28 cellular contexts compared by ENCODE assay signal in the genomic region with DNA sequence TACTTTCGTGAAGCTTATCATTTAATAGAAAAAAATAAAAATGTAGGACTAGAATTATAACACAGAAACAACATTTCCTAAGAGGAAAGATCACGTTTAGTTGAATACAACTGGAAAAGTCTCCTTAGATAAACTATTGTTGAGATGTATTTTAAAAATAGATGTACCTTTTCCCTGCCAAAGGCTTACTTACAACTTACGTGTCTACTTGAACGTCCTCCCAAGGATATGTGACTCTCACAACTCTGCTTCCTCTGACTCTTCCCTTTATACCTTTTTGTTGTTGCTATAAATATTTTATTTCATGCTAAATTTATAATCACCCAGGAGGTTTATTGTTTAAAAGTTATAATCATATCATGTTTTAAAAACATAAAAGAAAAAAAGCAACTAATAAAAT.
"Had no signal": no experiment of that assay in that cellular context is flagged by ENCODE, and none has a peak within 500 bp of the region (broad histone marks: within the 10 kb centered on the region; RNA-seq: fewer than 3 reads in every experiment).

No MANE protein-coding gene starts in this region.

- H3K9me3 ChIP-seq: colonic mucosa, esophagus muscularis mucosa, esophagus squamous epithelium, gastrocnemius medialis, gastroesophageal sphincter, heart left ventricle, heart right ventricle had no signal

- DNase-seq: colonic mucosa; cortex of kidney; dermis blood vessel endothelial cell; dorsolateral prefrontal cortex; effector CD4-positive, alpha-beta T cell; effector CD8-positive, alpha-beta T cell; effector memory CD4-positive, alpha-beta T cell; effector memory CD8-positive, alpha-beta T cell; endodermal cell; erythroblast; esophagus squamous epithelium; foreskin fibroblast; foreskin keratinocyte; foreskin melanocyte; gastrocnemius medialis; glutamatergic neuron; head of caudate nucleus; heart left ventricle; heart right ventricle had no signal

- H3K36me3 ChIP-seq: colonic mucosa, esophagus muscularis mucosa, esophagus squamous epithelium, gastrocnemius medialis, gastroesophageal sphincter, heart left ventricle, heart right ventricle had no signal

- H3K4me3 ChIP-seq: colonic mucosa, coronary artery, dorsolateral prefrontal cortex, esophagus muscularis mucosa, esophagus squamous epithelium, gastrocnemius medialis, gastroesophageal sphincter, heart left ventricle, heart right ventricle, hepatocyte had no signal

- ATAC-seq: effector memory CD8-positive, alpha-beta T cell; esophagus mucosa; foreskin keratinocyte; gastrocnemius medialis; gastroesophageal sphincter; heart left ventricle; heart right ventricle had no signal

- H3K27me3 ChIP-seq: colonic mucosa, dorsolateral prefrontal cortex, esophagus muscularis mucosa, esophagus squamous epithelium, foreskin keratinocyte, gastrocnemius medialis, gastroesophageal sphincter, heart left ventricle, heart right ventricle, hepatocyte had no signal

- H3K79me2 ChIP-seq: hepatocyte had no signal

- H2AFZ ChIP-seq: hepatocyte had no signal

- FAIRE-seq: colon, endometrium, endothelial cell of umbilical vein had no signal

- H3K4me1 ChIP-seq: colonic mucosa, esophagus muscularis mucosa, esophagus squamous epithelium, foreskin keratinocyte, gastrocnemius medialis, gastroesophageal sphincter, heart left ventricle, heart right ventricle had no signal

- H3K4me2 ChIP-seq: hepatocyte had no signal

- H3K27ac ChIP-seq: colonic mucosa, coronary artery, dorsolateral prefrontal cortex, epithelial cell of prostate, esophagus muscularis mucosa, esophagus squamous epithelium, foreskin keratinocyte, gastrocnemius medialis, gastroesophageal sphincter, heart left ventricle, heart right ventricle, hepatocyte had no signal
